Comparison of ENCODE assay signal across 24 cellular contexts in the genomic region with DNA sequence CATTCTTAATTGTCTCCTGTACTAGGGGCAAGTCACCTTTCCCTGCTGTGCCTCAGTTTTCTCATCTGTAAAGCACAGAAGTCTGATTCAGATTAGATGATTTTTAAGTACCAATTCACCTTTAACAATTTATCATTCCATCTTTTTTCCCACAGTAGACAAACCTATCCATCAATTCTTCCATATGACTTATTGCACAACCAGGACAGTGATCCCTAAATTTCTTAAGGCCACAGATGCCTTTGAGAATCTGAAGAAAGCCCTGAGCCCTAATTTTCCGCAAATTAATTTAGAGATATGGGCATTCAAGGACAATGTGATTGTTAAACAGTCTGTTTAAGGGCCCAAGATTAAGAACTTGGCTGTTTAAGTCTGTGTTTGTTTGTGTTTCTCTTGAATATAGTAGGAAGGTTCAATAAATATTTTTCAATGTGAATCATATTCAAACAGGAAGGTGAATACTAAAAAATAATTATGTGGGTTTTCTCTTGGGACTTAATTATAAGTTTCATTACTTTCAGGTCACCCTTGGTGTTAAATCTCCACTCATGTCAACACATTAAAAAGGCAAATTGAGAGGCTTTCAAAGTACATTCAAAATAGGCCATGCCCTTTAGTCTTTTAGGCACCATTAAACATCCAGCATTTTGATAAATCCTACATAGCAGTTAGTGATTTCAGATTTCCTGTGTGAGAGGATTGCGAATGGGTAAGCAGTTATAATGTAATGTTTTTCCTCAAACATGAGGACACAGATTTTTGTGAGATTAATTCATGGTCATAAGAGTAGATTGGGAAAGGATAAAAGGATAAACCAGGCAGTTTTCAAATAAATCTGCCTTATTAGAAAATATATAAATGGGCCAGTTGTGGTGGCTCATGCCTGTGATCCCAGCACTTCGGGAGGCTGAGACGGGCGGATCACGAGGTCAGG. TPM values are rescaled to one million over a fixed set of nuclear protein-coding genes. Genes with fewer than 3 reads are reported as not detected.
A peak's percentile ranks its signal among the peaks of the same experiment; 100 is the strongest.
DNase-seq lines count a peak whose midpoint lies in the region; ATAC-seq and TF ChIP-seq lines count a peak whose summit lies in the region.
"Had no signal": no experiment of that assay in that cellular context is flagged by ENCODE, and none has a peak within 500 bp of the region (broad histone marks: within the 10 kb centered on the region; RNA-seq: fewer than 3 reads in every experiment).

No MANE protein-coding gene starts in this region.

- DNase-seq in activated naive CD8-positive, alpha-beta T cell treated with anti-CD3 and anti-CD28 coated beads, Interleukin-2, amount 50 U/mL, for 24 hours = no peak
- no peak for DNase-seq in activated naive CD8-positive, alpha-beta T cell treated with anti-CD3 and anti-CD28 coated beads for 36 hours
- DNase-seq in amniotic epithelial cell (ENCODE audit: low read depth) (peak; percentile 74), hepatocyte (ENCODE audit: low spot score) (no peak), type B pancreatic cell (ENCODE audit: extremely low spot score, unreplicated experiment) (no peak), adrenal gland (no peak), pons (ENCODE audit: low spot score) (no peak)
- DNase-seq: BE2C; CD4-positive, CD25-positive, alpha-beta regulatory T cell; COR-L47; DMS153; KBM-7; NCI-H1105 treated with DMSO at 0.1 percent for 48 hours; NCI-H1694; NCI-H2081 treated with DMSO at 0.1 percent for 48 hours; NCI-H510A; NCI-H774; OCI-M1; RPMI8226; SHP77 treated with DMSO at 0.1 percent for 48 hours; SK-N-SH had no signal

- H3K4me2 ChIP-seq in hepatocyte = no peak overlapping the region
- H3K4me2 ChIP-seq: SK-N-SH had no signal

- TF ChIP-seq POLR2A in adrenal gland (IDR thresholded peaks at IDR 0.05) = no peak

- H3K4me3 ChIP-seq in hepatocyte = no peak overlapping the region
- H3K4me3 ChIP-seq in adrenal gland = no peak overlapping the region
- H3K4me3 ChIP-seq: HAP-1 had no signal

- H4K20me1 ChIP-seq in hepatocyte (ENCODE audit: insufficient read depth, poor library complexity, severe bottlenecking) = no peaks in the 10 kb centered on the region

- WGBS in hepatocyte (ENCODE audit: low lambda C conversion rate, missing lambda C conversion rate) = 95% methylated on average over 6 of the region's 6 CpGs
- whole genome bisulfite sequencing in adrenal gland, 4 donors = 85 to 87% (median 86%) methylated on average over 6 of the region's 6 CpGs

- peak overlapping the region; percentile 26 for H3K27ac Mint-ChIP-seq in activated naive CD8-positive, alpha-beta T cell treated with anti-CD3 and anti-CD28 coated beads, Interleukin-2, amount 50 U/mL, for 24 hours
- no peak overlapping the region for H3K27ac Mint-ChIP-seq in activated naive CD8-positive, alpha-beta T cell treated with anti-CD3 and anti-CD28 coated beads for 36 hours
- no peak overlapping the region for H3K27ac Mint-ChIP-seq in type B pancreatic cell

- no peaks in the 10 kb centered on the region for H3K9me2 ChIP-seq in hepatocyte (replicated peaks; ENCODE audit: insufficient read depth)
- H3K9me2 ChIP-seq: SK-N-SH had no signal

- intact Hi-C loops in adrenal gland (cut with DNase I) = no loop called here

- no peaks in the 10 kb centered on the region for H3K9me3 Mint-ChIP-seq in activated naive CD8-positive, alpha-beta T cell treated with anti-CD3 and anti-CD28 coated beads, Interleukin-2, amount 50 U/mL, for 24 hours
- H3K9me3 Mint-ChIP-seq in activated naive CD8-positive, alpha-beta T cell treated with anti-CD3 and anti-CD28 coated beads for 36 hours = no peaks in the 10 kb centered on the region
- peaks cover 4% of the 10 kb centered on the region for H3K9me3 Mint-ChIP-seq in type B pancreatic cell

- H3K4me3 Mint-ChIP-seq in activated naive CD8-positive, alpha-beta T cell treated with anti-CD3 and anti-CD28 coated beads, Interleukin-2, amount 50 U/mL, for 24 hours = no peak overlapping the region
- no peak overlapping the region for H3K4me3 Mint-ChIP-seq in activated naive CD8-positive, alpha-beta T cell treated with anti-CD3 and anti-CD28 coated beads for 36 hours
- peak overlapping the region; percentile 24 for H3K4me3 Mint-ChIP-seq in type B pancreatic cell
- H3K4me3 Mint-ChIP-seq: CD4-positive, CD25-positive, alpha-beta regulatory T cell had no signal

- peaks cover 15% of the 10 kb centered on the region for H3K27me3 Mint-ChIP-seq in activated naive CD8-positive, alpha-beta T cell treated with anti-CD3 and anti-CD28 coated beads, Interleukin-2, amount 50 U/mL, for 24 hours
- peaks cover 3% of the 10 kb centered on the region for H3K27me3 Mint-ChIP-seq in activated naive CD8-positive, alpha-beta T cell treated with anti-CD3 and anti-CD28 coated beads for 36 hours
- H3K27me3 Mint-ChIP-seq in type B pancreatic cell = no peaks in the 10 kb centered on the region

- H3K27me3 ChIP-seq in hepatocyte (no peaks in the 10 kb centered on the region), adrenal gland (no peaks in the 10 kb centered on the region)
- H3K27me3 ChIP-seq: BE2C had no signal

- TF ChIP-seq CTCF in hepatocyte (IDR thresholded peaks at IDR 0.05; ENCODE audit: poor library complexity) = no peak
- TF ChIP-seq CTCF in type B pancreatic cell (conservative IDR thresholded peaks at IDR 0.05) = no peak
- TF ChIP-seq CTCF in adrenal gland (IDR thresholded peaks at IDR 0.05) = no peak

- ATAC-seq in activated naive CD8-positive, alpha-beta T cell treated with anti-CD3 and anti-CD28 coated beads, Interleukin-2, amount 50 U/mL, for 24 hours = no peak
- no peak for ATAC-seq in GM21619 (IDR thresholded peaks at IDR 0.05; ENCODE audit: unreplicated experiment)

- no peaks in the 10 kb centered on the region for H3K36me3 Mint-ChIP-seq in activated naive CD8-positive, alpha-beta T cell treated with anti-CD3 and anti-CD28 coated beads, Interleukin-2, amount 50 U/mL, for 24 hours (ENCODE audit: low read depth)
- no peaks in the 10 kb centered on the region for H3K36me3 Mint-ChIP-seq in activated naive CD8-positive, alpha-beta T cell treated with anti-CD3 and anti-CD28 coated beads for 36 hours
- no peaks in the 10 kb centered on the region for H3K36me3 Mint-ChIP-seq in type B pancreatic cell
- H3K36me3 Mint-ChIP-seq: CD4-positive, CD25-positive, alpha-beta regulatory T cell had no signal

- no peaks in the 10 kb centered on the region for H3K79me2 ChIP-seq in hepatocyte

- H3K27ac ChIP-seq in hepatocyte (peak overlapping the region; percentile 2), adrenal gland (no peak overlapping the region)
- H3K27ac ChIP-seq: 22Rv1 had no signal

- H3K4me1 Mint-ChIP-seq in activated naive CD8-positive, alpha-beta T cell treated with anti-CD3 and anti-CD28 coated beads, Interleukin-2, amount 50 U/mL, for 24 hours = peaks cover 17% of the 10 kb centered on the region
- peaks cover 10% of the 10 kb centered on the region for H3K4me1 Mint-ChIP-seq in activated naive CD8-positive, alpha-beta T cell treated with anti-CD3 and anti-CD28 coated beads for 36 hours
- peaks cover 38% of the 10 kb centered on the region for H3K4me1 Mint-ChIP-seq in type B pancreatic cell (ENCODE audit: unreplicated experiment)

- no peaks in the 10 kb centered on the region for H3K9me3 ChIP-seq in hepatocyte (ENCODE audit: low read depth)
- H3K9me3 ChIP-seq in adrenal gland (replicated peaks in 1 of 3) = no peaks in the 10 kb centered on the region
- H3K9me3 ChIP-seq: BE2C, HAP-1, SK-N-SH had no signal

- H3K4me1 ChIP-seq in hepatocyte (ENCODE audit: insufficient read depth) (peaks cover 33% of the 10 kb centered on the region), adrenal gland (replicated peaks in 1 of 2) (peaks cover 3 to 21% of the 10 kb centered on the region in 2 donors)

- no peak overlapping the region for H2AFZ ChIP-seq in hepatocyte

- H3K36me3 ChIP-seq in hepatocyte (replicated peaks; ENCODE audit: insufficient read depth, low read depth) (no peaks in the 10 kb centered on the region), adrenal gland (replicated peaks in 1 of 2) (no peaks in the 10 kb centered on the region)
- H3K36me3 ChIP-seq: BE2C, HAP-1 had no signal

RNA-seq across cellular contexts. Expression of gene MMD, which starts 34.9 kb away (rescaled TPM):
- total RNA-seq in activated naive CD8-positive, alpha-beta T cell treated with anti-CD3 and anti-CD28 coated beads for 36 hours = 10 to 100 TPM; 26.6 to 26.8 TPM
- total RNA-seq in hepatocyte (29.5 and 34.7 TPM in 2 replicates), type B pancreatic cell (ENCODE audit: low replicate concordance) (14.0 and 36.9 TPM in 2 replicates), adrenal gland (10 to 100 TPM in 6 of 8 donors, 1 to 10 TPM in 2; 6.2 to 27.6 (median 16.6) TPM)
- polyA plus RNA-seq in hepatocyte (19.4 and 26.9 TPM in 2 replicates), adrenal gland (10 to 100 TPM; 10.1 to 17.0 (median 12.9) TPM)

RNA-seq across cellular contexts. Expression of gene SMIM36, which starts 54.7 kb away (rescaled TPM):
- not detected for total RNA-seq in activated naive CD8-positive, alpha-beta T cell treated with anti-CD3 and anti-CD28 coated beads for 36 hours
- total RNA-seq in hepatocyte (not detected in 2 replicates), type B pancreatic cell (ENCODE audit: low replicate concordance) (not detected in 2 replicates), adrenal gland (not detected)
- polyA plus RNA-seq in hepatocyte (not detected in 2 replicates), adrenal gland (not detected)
- total RNA-seq: CD4-positive, CD25-positive, alpha-beta regulatory T cell had no signal
- polyA plus RNA-seq: CD4-positive, CD25-positive, alpha-beta regulatory T cell; SK-N-SH had no signal
